In the genomic region with DNA sequence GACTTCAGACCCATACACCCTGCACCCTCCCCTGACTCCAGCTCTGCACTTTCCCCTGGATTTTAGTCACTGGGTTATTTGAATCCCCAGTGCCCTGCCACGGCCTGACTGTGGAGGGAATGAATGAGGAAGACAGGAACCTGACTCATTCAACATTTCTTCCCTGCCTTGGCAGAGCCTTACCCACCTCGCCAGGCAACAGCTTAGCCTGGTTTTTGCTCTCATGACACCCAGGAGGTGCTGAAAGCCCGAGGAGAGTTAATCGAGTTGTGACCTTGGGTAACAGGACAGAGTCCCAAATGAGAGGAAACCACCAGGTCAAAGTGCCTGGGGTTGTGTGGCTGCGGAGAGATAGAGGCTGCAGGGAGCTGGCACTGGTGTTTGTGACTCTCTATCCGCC, we compare ENCODE assay signal across 1 cellular context.
TF ChIP-seq lines count a peak whose summit lies in the region.

No MANE protein-coding gene starts in this region.

TF ChIP-seq in HepG2, 621 proteins besides CTCF, POLR2A, EP300 and RAD21 (continued from another document):
- TF ChIP-seq CENPBD1 (CRISPR knock-in tag; IDR thresholded peaks at IDR 0.05; ENCODE audit: borderline replicate concordance, low read depth) (no peak), ZNF777 (CRISPR knock-in tag; IDR thresholded peaks at IDR 0.05) (no peak), STAT5B (CRISPR knock-in tag; IDR thresholded peaks at IDR 0.05) (no peak), TMF1 (CRISPR knock-in tag; IDR thresholded peaks at IDR 0.05; ENCODE audit: low read depth) (no peak), ONECUT2 (CRISPR knock-in tag; IDR thresholded peaks at IDR 0.05) (no peak)
- TF ChIP-seq, protein P1, sequence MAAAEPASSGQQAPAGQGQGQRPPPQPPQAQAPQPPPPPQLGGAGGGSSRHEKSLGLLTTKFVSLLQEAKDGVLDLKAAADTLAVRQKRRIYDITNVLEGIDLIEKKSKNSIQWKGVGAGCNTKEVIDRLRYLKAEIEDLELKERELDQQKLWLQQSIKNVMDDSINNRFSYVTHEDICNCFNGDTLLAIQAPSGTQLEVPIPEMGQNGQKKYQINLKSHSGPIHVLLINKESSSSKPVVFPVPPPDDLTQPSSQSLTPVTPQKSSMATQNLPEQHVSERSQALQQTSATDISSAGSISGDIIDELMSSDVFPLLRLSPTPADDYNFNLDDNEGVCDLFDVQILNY (CRISPR knock-in tag; conservative IDR thresholded peaks at IDR 0.05) = no peak
